ENCODE assay signal across 15 cellular contexts in the genomic region with DNA sequence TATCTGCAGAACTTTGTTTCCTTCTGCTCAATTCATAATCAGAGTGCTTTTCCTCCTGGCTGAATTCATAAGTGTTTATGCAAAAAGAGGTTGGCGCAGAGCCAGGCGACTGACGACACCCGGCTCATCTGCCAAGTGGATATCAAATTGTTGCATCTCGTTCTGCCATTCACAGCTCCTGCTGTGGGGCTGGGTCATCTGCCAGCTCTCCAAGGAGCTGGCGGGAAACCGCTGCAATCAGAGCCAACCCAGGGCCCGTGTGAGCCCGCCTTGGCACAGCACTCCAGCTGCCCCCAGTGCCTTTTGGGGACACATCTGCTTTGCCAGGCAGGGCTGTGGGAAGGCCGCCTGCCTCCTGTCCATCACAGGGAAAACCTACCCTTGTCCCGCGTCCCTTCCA. TPM values are rescaled to one million over a fixed set of nuclear protein-coding genes. Genes with fewer than 3 reads are reported as not detected.
DNase-seq lines count a peak whose midpoint lies in the region; ATAC-seq and TF ChIP-seq lines count a peak whose summit lies in the region.
"Not testable (repeated sequence)": the region's sequence is repeated elsewhere in the genome, so short reads cannot be mapped to it uniquely, and the experiment has no call there.
"Had no signal": no experiment of that assay in that cellular context is flagged by ENCODE, and none has a peak within 500 bp of the region (broad histone marks: within the 10 kb centered on the region; RNA-seq: fewer than 3 reads in every experiment).

No MANE protein-coding gene starts in this region.

- not testable (repeated sequence) for TF ChIP-seq EP300 in stomach (IDR thresholded peaks at IDR 0.05)

- not testable (repeated sequence) for H3K4me3 ChIP-seq in IMR-90 (ENCODE audit: insufficient read depth, low read depth, low read length); colonic mucosa; mucosa of descending colon
- H3K4me3 ChIP-seq in stomach: peak overlapping the region in 1 of 4 donors; percentile 6

- intact Hi-C loops in IMR-90 (cut with micrococcal nuclease); colonic mucosa (cut with DNase I); Right ventricle myocardium superior (cut with DNase I); mucosa of descending colon (cut with DNase I, micrococcal nuclease); stomach (cut with DNase I; ENCODE audit: low total_unique reads): not testable (repeated sequence)

- H3K4me2 ChIP-seq in IMR-90 (ENCODE audit: low read depth, low read length): not testable (repeated sequence)

- not testable (repeated sequence) for H3K18ac ChIP-seq in IMR-90 (ENCODE audit: low read depth, low read length)

- H2AFZ ChIP-seq in IMR-90 (replicated peaks; ENCODE audit: low read length, poor library complexity): not testable (repeated sequence)

- H2BK5ac ChIP-seq in IMR-90 (ENCODE audit: low read depth, low read length, poor library complexity, severe bottlenecking): not testable (repeated sequence)

- CTCF ChIA-PET in IMR-90 (lab: Yijun Ruan, JAX): not testable (repeated sequence)

- TF ChIP-seq POLR2A in IMR-90 (IDR thresholded peaks at IDR 0.05; ENCODE audit: low read depth, low read length); stomach (IDR thresholded peaks at IDR 0.05): not testable (repeated sequence)

- H3K4ac ChIP-seq in IMR-90 (ENCODE audit: low read depth, low read length): not testable (repeated sequence)

- not testable (repeated sequence) for H2AK5ac ChIP-seq in IMR-90 (ENCODE audit: low read depth, low read length)

- H2BK120ac ChIP-seq in IMR-90 (ENCODE audit: low read depth, low read length): not testable (repeated sequence)

- H2AK9ac ChIP-seq in IMR-90 (replicated peaks; ENCODE audit: low read depth, low read length, poor library complexity): not testable (repeated sequence)

- WGBS in IMR-90 (ENCODE audit: extremely low coverage in 2 of 2, insufficient read length in 1 of 2), 2 experiments: 6% methylated on average over 3 of the region's 12 CpGs; no CpG with 5 or more reads in 1 of the 2 experiments
- WGBS in stomach, 5 donors: 42 to 69% (median 54%) methylated on average over 8 to 12 of the region's 12 CpGs

- H4K8ac ChIP-seq in IMR-90 (ENCODE audit: low read depth in 2 of 2, low read length in 2 of 2): not testable (repeated sequence)

- in situ Hi-C loops in IMR-90 (cut with MboI; ENCODE audit: low sequenced_read_pairs): not testable (repeated sequence)

- H2BK20ac ChIP-seq in IMR-90 (ENCODE audit: low read depth, low read length): not testable (repeated sequence)

- H3K23ac ChIP-seq in IMR-90 (ENCODE audit: low read depth, low read length): not testable (repeated sequence)

- not testable (repeated sequence) for ATAC-seq in IMR-90 (ENCODE audit: low read depth); Right ventricle myocardium superior (ENCODE audit: poor library complexity); mucosa of descending colon

- not testable (repeated sequence) for H3K27me3 ChIP-seq in IMR-90 (ENCODE audit: control insufficient read depth, insufficient read depth, low read length); colonic mucosa; stomach

- H3K79me1 ChIP-seq in IMR-90 (ENCODE audit: low read depth in 1 of 2, low read length in 2 of 2): not testable (repeated sequence)

- H3K4me1 ChIP-seq in IMR-90 (ENCODE audit: control insufficient read depth, insufficient read depth, low read length); colonic mucosa; mucosa of descending colon (ENCODE audit: low read depth); stomach: not testable (repeated sequence)

- H3K14ac ChIP-seq in IMR-90 (replicated peaks; ENCODE audit: low read depth, low read length): not testable (repeated sequence)

- not testable (repeated sequence) for TF ChIP-seq RAD21 in IMR-90 (IDR thresholded peaks at IDR 0.05; ENCODE audit: low read length)

- DNase-seq in AG09319 (ENCODE audit: extremely low read depth, low read depth) (peak; percentile 36), IMR-90 (peak; percentile 64), NCI-H2196 (lab: John Stamatoyannopoulos, UW; ENCODE audit: unreplicated experiment) (peak; percentile 71), amniotic epithelial cell (ENCODE audit: low read depth) (peak; percentile 79), colonic mucosa (peak; percentile 56), Right ventricle myocardium superior (peak; percentile 79), mucosa of descending colon (peak; percentile 44 to 56 (median 49)), stomach (peak; percentile 39)

- TF ChIP-seq CTCF in AG09319 (IDR thresholded peaks at IDR 0.05; ENCODE audit: low read depth, low read length); IMR-90 (conservative IDR thresholded peaks at IDR 0.05; ENCODE audit: low read depth, low read length); colonic mucosa (IDR thresholded peaks at IDR 0.05); mucosa of descending colon (IDR thresholded peaks at IDR 0.05); stomach (IDR thresholded peaks at IDR 0.05): not testable (repeated sequence)

- H3K9me3 ChIP-seq in IMR-90 (ENCODE audit: control insufficient read depth, insufficient read depth, low read length); colonic mucosa; mucosa of descending colon; stomach: not testable (repeated sequence)

- H3K56ac ChIP-seq in IMR-90 (ENCODE audit: extremely low read depth, insufficient read depth, low read length): not testable (repeated sequence)

- dilution Hi-C loops in IMR-90 (cut with HindIII; ENCODE audit: low sequenced_read_pairs, unreplicated experiment): not testable (repeated sequence)

- not testable (repeated sequence) for H3K9me1 ChIP-seq in IMR-90 (ENCODE audit: insufficient read depth, low read length)

- BruUV-seq in IMR-90 (replicated peaks; lab: Mats Ljungman, UMichigan): not testable (repeated sequence)

- H4K91ac ChIP-seq in IMR-90 (ENCODE audit: insufficient read depth, low read depth, low read length): not testable (repeated sequence)

- H3K27ac ChIP-seq in IMR-90 (ENCODE audit: insufficient read depth, low read length); colonic mucosa: not testable (repeated sequence)
- peak overlapping the region in 1 of 5 donors; percentile 8 for H3K27ac ChIP-seq in stomach

- POLR2A ChIA-PET in IMR-90 (lab: Charles Lee; ENCODE audit: unreplicated experiment): not testable (repeated sequence)

- not testable (repeated sequence) for H3K9ac ChIP-seq in IMR-90 (ENCODE audit: low read depth, low read length); colonic mucosa (ENCODE audit: low read depth in 2 of 2, low read length in 2 of 2)

- not testable (repeated sequence) for H2BK15ac ChIP-seq in IMR-90 (ENCODE audit: low read depth, low read length)

- H4K5ac ChIP-seq in IMR-90 (ENCODE audit: low read depth, low read length): not testable (repeated sequence)

- H3K36me3 ChIP-seq in IMR-90 (ENCODE audit: control insufficient read depth, insufficient read depth, low read length); colonic mucosa; mucosa of descending colon (ENCODE audit: low read depth); stomach: not testable (repeated sequence)

- H4K20me1 ChIP-seq in IMR-90 (ENCODE audit: insufficient read depth, low read length): not testable (repeated sequence)

RNA-seq across cellular contexts. Expression of gene FAM90A26, which starts 35.7 kb away (rescaled TPM):
- total RNA-seq in IMR-90 (2012; rRNA removed) (not detected in 2 replicates), colonic mucosa (not detected), Right ventricle myocardium superior (not detected), mucosa of descending colon (not detected), stomach (not detected)
- polyA plus RNA-seq in IMR-90 (2012; rRNA removed) (not detected in 2 replicates), stomach (not detected)
- not detected in 2 replicates for polyA plus RNA-seq in IMR-90 (2012; cell fraction: cytosol; rRNA removed)
- polyA plus RNA-seq in IMR-90 (2012; cell fraction: nucleus; rRNA removed; ENCODE audit: low replicate concordance): not detected in 2 replicates
- total RNA-seq: A172; cardiac septum; CD4-positive, CD25-positive, alpha-beta regulatory T cell; HepG2; left lobe of liver; osteoblast; subcutaneous adipose tissue had no signal
- polyA plus RNA-seq: CD4-positive, CD25-positive, alpha-beta regulatory T cell; HepG2 had no signal
